10 cellular contexts compared by ENCODE assay signal in genomic region chr1:225812488-225813249, GRCh38. TPM values are rescaled to one million over a fixed set of nuclear protein-coding genes. Genes with fewer than 3 reads are reported as not detected.
A peak's percentile ranks its signal among the peaks of the same experiment; 100 is the strongest.
DNase-seq lines count a peak whose midpoint lies in the region; ATAC-seq and TF ChIP-seq lines count a peak whose summit lies in the region.
"Had no signal": no experiment of that assay in that cellular context is flagged by ENCODE, and none has a peak within 500 bp of the region (broad histone marks: within the 10 kb centered on the region; RNA-seq: fewer than 3 reads in every experiment).

No MANE protein-coding gene starts in this region.

- peak; percentile 25 for DNase-seq in NCI-H1105 treated with DMSO at 0.1 percent for 48 hours (lab: John Stamatoyannopoulos, UW)
- DNase-seq in NCI-H1105 (lab: John Stamatoyannopoulos, UW), result no peak
- no peak for DNase-seq in lower lobe of right lung
- no peak for DNase-seq in testis
- no peak for DNase-seq in OCI-M1 (lab: John Stamatoyannopoulos, UW)
- no peak for DNase-seq in activated CD4-positive, alpha-beta memory T cell treated with anti-CD3 and anti-CD28 coated beads for 36 hours
- DNase-seq in HK-2 (ENCODE audit: unreplicated experiment), result no peak
- DNase-seq: activated CD8-positive, alpha-beta memory T cell treated with anti-CD3 and anti-CD28 coated beads, Interleukin-2, amount 50 U/mL, for 48 hours; T-helper 17 cell had no signal

- no peaks in the 10 kb centered on the region for H3K9me3 ChIP-seq in lower lobe of right lung
- no peaks in the 10 kb centered on the region for H3K9me3 ChIP-seq in testis

- no peaks in the 10 kb centered on the region for H3K27me3 Mint-ChIP-seq in brain
- peaks cover 2% of the 10 kb centered on the region for H3K27me3 Mint-ChIP-seq in activated CD4-positive, alpha-beta memory T cell treated with anti-CD3 and anti-CD28 coated beads for 36 hours

- no peak for TF ChIP-seq POLR2A in testis (IDR thresholded peaks at IDR 0.05)

- H3K36me3 Mint-ChIP-seq in brain, result peaks cover 12% of the 10 kb centered on the region
- no peaks in the 10 kb centered on the region for H3K36me3 Mint-ChIP-seq in activated CD4-positive, alpha-beta memory T cell treated with anti-CD3 and anti-CD28 coated beads for 36 hours

- WGBS in testis, 2 donors, result 59 to 69% methylated on average over 8 of the region's 8 CpGs

- intact Hi-C loops in lower lobe of right lung (cut with DNase I) (no loop called here), testis (cut with DNase I; ENCODE audit: low total_unique reads) (no loop called here)
- intact Hi-C loops in activated CD4-positive, alpha-beta memory T cell treated with anti-CD3 and anti-CD28 coated beads for 36 hours (cut with micrococcal nuclease), result no loop called here

- H3K4me3 Mint-ChIP-seq in brain, result peak overlapping the region in 4 of 5 experiments; percentile 4 to 35 (median 12)
- H3K4me3 Mint-ChIP-seq in activated CD4-positive, alpha-beta memory T cell treated with anti-CD3 and anti-CD28 coated beads for 36 hours, result no peak overlapping the region
- H3K4me3 Mint-ChIP-seq: T-helper 17 cell had no signal

- POLR2A ChIA-PET in activated CD4-positive, alpha-beta memory T cell treated with anti-CD3 and anti-CD28 coated beads for 36 hours (lab: Charles Lee), result no interaction called here

- no peaks in the 10 kb centered on the region for H3K9me3 Mint-ChIP-seq in brain
- H3K9me3 Mint-ChIP-seq in activated CD4-positive, alpha-beta memory T cell treated with anti-CD3 and anti-CD28 coated beads for 36 hours, result no peaks in the 10 kb centered on the region

- peak overlapping the region; percentile 90 for H3K27ac ChIP-seq in lower lobe of right lung
- peak overlapping the region; percentile 76 to 87 for H3K27ac ChIP-seq in testis

- H3K36me3 ChIP-seq in lower lobe of right lung, result no peaks in the 10 kb centered on the region
- no peaks in the 10 kb centered on the region for H3K36me3 ChIP-seq in testis (ENCODE audit: low read depth, missing control alignments)

- H3K4me3 ChIP-seq in lower lobe of right lung, result peak overlapping the region; percentile 75
- H3K4me3 ChIP-seq in testis, result no peak overlapping the region

- CTCF ChIA-PET in activated CD4-positive, alpha-beta memory T cell treated with anti-CD3 and anti-CD28 coated beads for 36 hours (lab: Charles Lee), result interaction anchor here (1.0 to 1.6 kb wide), 2 partner anchors 99 to 338 kb away, joined by 3 to 4 read pairs; no protein-coding TSS in a partner anchor

- peaks cover 71% of the 10 kb centered on the region for H3K4me1 Mint-ChIP-seq in brain
- H3K4me1 Mint-ChIP-seq in activated CD4-positive, alpha-beta memory T cell treated with anti-CD3 and anti-CD28 coated beads for 36 hours (ENCODE audit: low read depth), result peaks cover 11% of the 10 kb centered on the region

- H3K4me1 ChIP-seq in lower lobe of right lung (peaks cover 70% of the 10 kb centered on the region), testis (peaks cover 62% of the 10 kb centered on the region)

- no peak for ATAC-seq in lower lobe of right lung
- ATAC-seq: T-helper 17 cell had no signal

- TF ChIP-seq CTCF in brain (conservative IDR thresholded peaks at IDR 0.05) (no peak), lower lobe of right lung (IDR thresholded peaks at IDR 0.05) (no peak), testis (IDR thresholded peaks at IDR 0.05) (no peak)

- H3K27me3 ChIP-seq in lower lobe of right lung (ENCODE audit: low read depth) (no peaks in the 10 kb centered on the region), testis (no peaks in the 10 kb centered on the region)

- H3K27ac Mint-ChIP-seq in brain, result peak overlapping the region in 4 of 5 experiments; percentile 15 to 87 (median 78)
- no peak overlapping the region for H3K27ac Mint-ChIP-seq in activated CD4-positive, alpha-beta memory T cell treated with anti-CD3 and anti-CD28 coated beads for 36 hours
- H3K27ac Mint-ChIP-seq: T-helper 17 cell had no signal

RNA-seq across cellular contexts. Expression of gene EPHX1, which starts 2.7 kb away (rescaled TPM):
- 238 TPM for polyA plus RNA-seq in brain (ENCODE audit: insufficient read depth, low read depth, low replicate concordance)
- total RNA-seq in lower lobe of right lung, result 233 TPM
- total RNA-seq in testis, result 100 to 1,000 TPM; 145 to 173 TPM
- 161 TPM for polyA plus RNA-seq in testis (ENCODE audit: insufficient read depth, low read depth, low replicate concordance)
- 1 to 10 TPM; 2.6 to 2.8 TPM for total RNA-seq in activated CD4-positive, alpha-beta memory T cell treated with anti-CD3 and anti-CD28 coated beads for 36 hours

RNA-seq across cellular contexts. Expression of gene SRP9, which starts 35.0 kb away (rescaled TPM):
- polyA plus RNA-seq in brain (ENCODE audit: insufficient read depth, low read depth, low replicate concordance) (251 TPM), testis (ENCODE audit: insufficient read depth, low read depth, low replicate concordance) (249 TPM)
- total RNA-seq in lower lobe of right lung (166 TPM), testis (100 to 1,000 TPM; 134 to 159 TPM)
- total RNA-seq in activated CD4-positive, alpha-beta memory T cell treated with anti-CD3 and anti-CD28 coated beads for 36 hours, result 100 to 1,000 TPM; 294 to 314 TPM

Comparison
In these comparisons a context has a peak if more than half of its experiments do, and no peak if none do; other contexts are left out.
1. RNA of gene EPHX1, which starts 2.7 kb away (total RNA-seq): 233 TPM in lower lobe of right lung (single experiment) and 145 to 173 TPM in testis; 2.6 to 2.8 TPM in activated CD4-positive, alpha-beta memory T cell treated with anti-CD3 and anti-CD28 coated beads for 36 hours; every median in the first group is over 10 times any median in the second.